Comparison of ENCODE assay signal across 15 cellular contexts in genomic region chr6:118319890-118320289, GRCh38.
A peak's percentile ranks its signal among the peaks of the same experiment; 100 is the strongest.
DNase-seq lines count a peak whose midpoint lies in the region; ATAC-seq and TF ChIP-seq lines count a peak whose summit lies in the region.
"Had no signal": no experiment of that assay in that cellular context is flagged by ENCODE, and none has a peak within 500 bp of the region (broad histone marks: within the 10 kb centered on the region; RNA-seq: fewer than 3 reads in every experiment).

No MANE protein-coding gene starts in this region.

- H3K27me3 ChIP-seq in dorsolateral prefrontal cortex = no peaks in the 10 kb centered on the region
- H3K27me3 ChIP-seq in sigmoid colon = no peaks in the 10 kb centered on the region

- H3K36me3 ChIP-seq in HEK293 (ENCODE audit: control insufficient read depth in 2 of 2, insufficient read depth in 1 of 2, low read length in 2 of 2) = no peaks in the 10 kb centered on the region
- H3K36me3 ChIP-seq in sigmoid colon = no peaks in the 10 kb centered on the region

- peaks cover 10% of the 10 kb centered on the region; the same call in 1 of the 2 replicates for H3K4me1 ChIP-seq in HEK293 (ENCODE audit: control insufficient read depth, insufficient read depth, low read length)
- peaks cover 0 to 71% (median 59%) of the 10 kb centered on the region in 4 donors for H3K4me1 ChIP-seq in sigmoid colon

- intact Hi-C loops in dorsolateral prefrontal cortex (cut with DNase I) = no loop called here
- intact Hi-C loops in sigmoid colon (cut with DNase I) = no loop called here

- H3K4me3 ChIP-seq in HEK293 (ENCODE audit: low read depth, low read length) = no peak overlapping the region
- no peak overlapping the region for H3K4me3 ChIP-seq in dorsolateral prefrontal cortex
- H3K4me3 ChIP-seq in sigmoid colon = no peak overlapping the region

- WGBS in sigmoid colon, 2 donors = 67 to 87% methylated on average over 3 of the region's 3 CpGs

- no peak for TF ChIP-seq EP300 in sigmoid colon (IDR thresholded peaks at IDR 0.05)

- no peaks in the 10 kb centered on the region for H3K9me3 ChIP-seq in HEK293 (ENCODE audit: control insufficient read depth, insufficient read depth, low read depth, low read length)
- H3K9me3 ChIP-seq in sigmoid colon = no peaks in the 10 kb centered on the region

- CTCF ChIA-PET in HEK293 (lab: Yijun Ruan, JAX) = interaction anchor here (0.5 to 3.0 kb wide), 4 partner anchors 37 to 790 kb away, joined by 3 to 7 read pairs (median 4); no protein-coding TSS in a partner anchor

- ATAC-seq in GM18498 (IDR thresholded peaks at IDR 0.05; ENCODE audit: unreplicated experiment) = no peak

- H3K27ac ChIP-seq in HEK293 (ENCODE audit: extremely low read depth, low read depth, low read length) (no peak overlapping the region), dorsolateral prefrontal cortex (peak overlapping the region in 1 of 59 donors; percentile 19), sigmoid colon (peak overlapping the region; percentile 5 to 78 (median 70))
- H3K27ac ChIP-seq: VCaP had no signal

- DNase-seq in NCI-H2107 (lab: John Stamatoyannopoulos, UW) (peak; percentile 35), dorsolateral prefrontal cortex (peak in 3 of 10 donors; percentile 20 to 53 (median 29)), sigmoid colon (no peak), SIG-M5 (lab: John Stamatoyannopoulos, UW) (no peak)
- DNase-seq in activated CD4-positive, alpha-beta T cell treated with anti-CD3 and anti-CD28 coated beads, Interleukin-2, amount 50 U/mL, for 4 hours = no peak
- DNase-seq: activated CD8-positive, alpha-beta memory T cell treated with anti-CD3 and anti-CD28 coated beads, Interleukin-2, amount 50 U/mL, for 4 hours; activated naive CD4-positive, alpha-beta T cell treated with anti-CD3 and anti-CD28 coated beads, Interleukin-2, amount 50 U/mL, for 16 hours; HFFc6; naive B cell; NCI-H1048; stimulated activated CD4-positive, alpha-beta T cell treated with anti-CD3 and anti-CD28 coated beads, Interleukin-4, amount 100 ng/mL, for 4 hours; stimulated activated naive CD4-positive, alpha-beta T cell treated with Interleukin-2 at 50 U/mL for 16 hours had no signal

- POLR2A ChIA-PET in HEK293 (lab: Yijun Ruan, JAX) = no interaction called here

- TF ChIP-seq CTCF in HEK293 (tag by site-specific recombination; IDR thresholded peaks at IDR 0.05) = 0 out of 2 replicates have a peak, but pooled peaks have one; percentile 51
- TF ChIP-seq CTCF in dorsolateral prefrontal cortex (IDR thresholded peaks at IDR 0.05 in 54 of 56, conservative IDR thresholded peaks at IDR 0.05 in 2 of 56; ENCODE audit: low read depth in 1 of 56, partially characterized antibody in 56 of 56) = peak in 36 of 56 donors; percentile 13 to 63 (median 38)
- no peak for TF ChIP-seq CTCF in sigmoid colon (IDR thresholded peaks at IDR 0.05)

- TF ChIP-seq POLR2A in sigmoid colon (IDR thresholded peaks at IDR 0.05) = no peak

TF ChIP-seq in HEK293, 187 proteins besides CTCF, POLR2A, EP300 and RAD21:
- TF ChIP-seq, protein P1, sequence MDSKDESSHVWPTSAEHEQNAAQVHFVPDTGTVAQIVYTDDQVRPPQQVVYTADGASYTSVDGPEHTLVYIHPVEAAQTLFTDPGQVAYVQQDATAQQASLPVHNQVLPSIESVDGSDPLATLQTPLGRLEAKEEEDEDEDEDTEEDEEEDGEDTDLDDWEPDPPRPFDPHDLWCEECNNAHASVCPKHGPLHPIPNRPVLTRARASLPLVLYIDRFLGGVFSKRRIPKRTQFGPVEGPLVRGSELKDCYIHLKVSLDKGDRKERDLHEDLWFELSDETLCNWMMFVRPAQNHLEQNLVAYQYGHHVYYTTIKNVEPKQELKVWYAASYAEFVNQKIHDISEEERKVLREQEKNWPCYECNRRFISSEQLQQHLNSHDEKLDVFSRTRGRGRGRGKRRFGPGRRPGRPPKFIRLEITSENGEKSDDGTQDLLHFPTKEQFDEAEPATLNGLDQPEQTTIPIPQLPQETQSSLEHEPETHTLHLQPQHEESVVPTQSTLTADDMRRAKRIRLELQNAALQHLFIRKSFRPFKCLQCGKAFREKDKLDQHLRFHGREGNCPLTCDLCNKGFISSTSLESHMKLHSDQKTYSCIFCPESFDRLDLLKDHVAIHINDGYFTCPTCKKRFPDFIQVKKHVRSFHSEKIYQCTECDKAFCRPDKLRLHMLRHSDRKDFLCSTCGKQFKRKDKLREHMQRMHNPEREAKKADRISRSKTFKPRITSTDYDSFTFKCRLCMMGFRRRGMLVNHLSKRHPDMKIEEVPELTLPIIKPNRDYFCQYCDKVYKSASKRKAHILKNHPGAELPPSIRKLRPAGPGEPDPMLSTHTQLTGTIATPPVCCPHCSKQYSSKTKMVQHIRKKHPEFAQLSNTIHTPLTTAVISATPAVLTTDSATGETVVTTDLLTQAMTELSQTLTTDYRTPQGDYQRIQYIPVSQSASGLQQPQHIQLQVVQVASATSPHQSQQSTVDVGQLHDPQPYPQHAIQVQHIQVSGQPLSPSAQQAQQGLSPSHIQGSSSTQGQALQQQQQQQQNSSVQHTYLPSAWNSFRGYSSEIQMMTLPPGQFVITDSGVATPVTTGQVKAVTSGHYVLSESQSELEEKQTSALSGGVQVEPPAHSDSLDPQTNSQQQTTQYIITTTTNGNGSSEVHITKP (tag by site-specific recombination; IDR thresholded peaks at IDR 0.05) = 0 out of 2 replicates have a peak, but pooled peaks have one; percentile 14
- TF ChIP-seq ZNF768 (tag by site-specific recombination; IDR thresholded peaks at IDR 0.05) (no peak), SP3 (tag by site-specific recombination; IDR thresholded peaks at IDR 0.05) (no peak), SCRT2 (tag by site-specific recombination; IDR thresholded peaks at IDR 0.05) (0 out of 2 replicates have a peak, but pooled peaks have one; percentile 24), ZNF19 (tag by site-specific recombination; IDR thresholded peaks at IDR 0.05; ENCODE audit: low read depth) (no peak), ZNF280D (tag by site-specific recombination; IDR thresholded peaks at IDR 0.05) (no peak)

Comparison
In these comparisons a context has a peak if more than half of its experiments do, and no peak if none do; other contexts are left out.
1. CTCF ChIP-seq: peak in HEK293 (single experiment) and dorsolateral prefrontal cortex (36 of 56); none in sigmoid colon (0 of 4).